ENCODE assay signal across 8 cellular contexts in genomic region chr14:76957224-76957881, GRCh38.
DNase-seq lines count a peak whose midpoint lies in the region; ATAC-seq and TF ChIP-seq lines count a peak whose summit lies in the region.

No MANE protein-coding gene starts in this region.

- H3K4me3 ChIP-seq in cardiac muscle cell (no peak overlapping the region), left lung (peak overlapping the region in 1 of 2 donors; percentile 36), thyroid gland (replicated peaks in 1 of 3) (no peak overlapping the region)

- H3K36me3 ChIP-seq in cardiac muscle cell (no peaks in the 10 kb centered on the region), left lung (no peaks in the 10 kb centered on the region), thyroid gland (no peaks in the 10 kb centered on the region)

- no peaks in the 10 kb centered on the region for H3K9me3 ChIP-seq in cardiac muscle cell (ENCODE audit: low read depth)
- no peaks in the 10 kb centered on the region for H3K9me3 ChIP-seq in left lung
- H3K9me3 ChIP-seq in thyroid gland = no peaks in the 10 kb centered on the region

- 2 to 15% methylated on average over 4 of the region's 4 CpGs for WGBS in thyroid gland, 2 donors

- peak overlapping the region; percentile 80 for H3K4me3 Mint-ChIP-seq in activated T-helper 17 cell treated with anti-CD3 and anti-CD28 coated beads, Interleukin-2, amount 50 U/mL, for 72 hours

- H3K27me3 ChIP-seq in cardiac muscle cell = no peaks in the 10 kb centered on the region
- H3K27me3 ChIP-seq in left lung = no peaks in the 10 kb centered on the region
- H3K27me3 ChIP-seq in thyroid gland = no peaks in the 10 kb centered on the region

- H3K4me1 ChIP-seq in cardiac muscle cell (ENCODE audit: low read depth) (peaks cover 56% of the 10 kb centered on the region), left lung (peaks cover 41 to 92% of the 10 kb centered on the region in 2 donors), thyroid gland (peaks cover 55 to 74% of the 10 kb centered on the region in 2 donors)

- no peaks in the 10 kb centered on the region for H3K9me3 Mint-ChIP-seq in activated T-helper 17 cell treated with anti-CD3 and anti-CD28 coated beads, Interleukin-2, amount 50 U/mL, for 72 hours

- ATAC-seq in left cardiac atrium (no peak), left lung (no peak), HG03354 (IDR thresholded peaks at IDR 0.05; ENCODE audit: poor library complexity, severe bottlenecking, unreplicated experiment) (no peak), HG03039 (IDR thresholded peaks at IDR 0.05; ENCODE audit: unreplicated experiment) (no peak), HG02571 (IDR thresholded peaks at IDR 0.05; ENCODE audit: unreplicated experiment) (no peak)
- ATAC-seq in activated T-helper 17 cell treated with anti-CD3 and anti-CD28 coated beads, Interleukin-2, amount 50 U/mL, for 72 hours (replicated peaks) = no peak

- H3K36me3 Mint-ChIP-seq in activated T-helper 17 cell treated with anti-CD3 and anti-CD28 coated beads, Interleukin-2, amount 50 U/mL, for 72 hours (ENCODE audit: low read depth) = peaks cover 8% of the 10 kb centered on the region

- H3K4me1 Mint-ChIP-seq in activated T-helper 17 cell treated with anti-CD3 and anti-CD28 coated beads, Interleukin-2, amount 50 U/mL, for 72 hours = peaks cover 42% of the 10 kb centered on the region

- DNase-seq in cardiac muscle cell (ENCODE audit: low read depth in 1 of 2, low spot score in 1 of 2) (no peak), left cardiac atrium (no peak), left lung (no peak), thyroid gland (peak; percentile 84 to 88)

- TF ChIP-seq CTCF in cardiac muscle cell (IDR thresholded peaks at IDR 0.05; ENCODE audit: low read depth, low read length) = no peak
- TF ChIP-seq CTCF in left lung (IDR thresholded peaks at IDR 0.05) = no peak
- TF ChIP-seq CTCF in thyroid gland (IDR thresholded peaks at IDR 0.05) = no peak

- peak in 1 of 2 donors; percentile 44 for TF ChIP-seq POLR2A in thyroid gland (IDR thresholded peaks at IDR 0.05)

- H3K27ac ChIP-seq in cardiac muscle cell (peak overlapping the region; percentile 92), left lung (peak overlapping the region; percentile 95 to 99), thyroid gland (peak overlapping the region; percentile 95 to 98 (median 97))

- intact Hi-C loops in left cardiac atrium (cut with DNase I) = loop anchor here (5.0 kb wide), 3 partner anchors 40 to 85 kb away; partner anchors contain the start of gene IRF2BPL (in 1 of the 2)
- intact Hi-C loops in left lung (cut with DNase I) = loop anchor here in 1 of 2 donors (5.0 kb wide), 1 partner anchor 40 kb away; no protein-coding TSS in a partner anchor
- intact Hi-C loops in thyroid gland (cut with DNase I) = loop anchor here (5.0 kb wide), 2 partner anchors 40 to 70 kb away; partner anchors contain the start of gene IRF2BPL

- H3K27ac Mint-ChIP-seq in activated T-helper 17 cell treated with anti-CD3 and anti-CD28 coated beads, Interleukin-2, amount 50 U/mL, for 72 hours = peak overlapping the region; percentile 84

- H3K27me3 Mint-ChIP-seq in activated T-helper 17 cell treated with anti-CD3 and anti-CD28 coated beads, Interleukin-2, amount 50 U/mL, for 72 hours = no peaks in the 10 kb centered on the region

Comparison
In these comparisons a context has a peak if more than half of its experiments do, and no peak if none do; other contexts are left out.
1. DNase-seq: peak in thyroid gland (2 of 2); none in cardiac muscle cell (0 of 2), left cardiac atrium (single experiment) and left lung (0 of 2).
2. Peak in every context shown above with its lines, with median percentiles within 50 percentile points of each other: H3K27ac ChIP-seq.